ENCODE assay signal across 2 cellular contexts in genomic region chr1:8669608-8670335, GRCh38.
TF ChIP-seq lines count a peak whose summit lies in the region.

No MANE protein-coding gene starts in this region.

TF ChIP-seq in HEK293T, 16 proteins besides CTCF, POLR2A, EP300 and RAD21 (continued from another document):
- TF ChIP-seq PKNOX1 (IDR thresholded peaks at IDR 0.05) = peak; percentile 48; the same call in 1 of the 2 replicates

TF ChIP-seq in GM12878, 131 proteins besides CTCF, POLR2A, EP300 and RAD21 (continued from another document):
- no peak for TF ChIP-seq SIN3A (IDR thresholded peaks at IDR 0.05; ENCODE audit: low read depth, low read length)
- TF ChIP-seq GATAD2B (conservative IDR thresholded peaks at IDR 0.05; ENCODE audit: low read depth) = no peak
- TF ChIP-seq PKNOX1 (IDR thresholded peaks at IDR 0.05) = peak; percentile 62
- TF ChIP-seq MEF2A (IDR thresholded peaks at IDR 0.05; ENCODE audit: insufficient read depth, low read depth, low read length) = 0 out of 2 replicates have a peak, but pooled peaks have one; percentile 4
- TF ChIP-seq BMI1 (IDR thresholded peaks at IDR 0.05; ENCODE audit: borderline replicate concordance) = no peak
- no peak for TF ChIP-seq LARP7 (IDR thresholded peaks at IDR 0.05)
- TF ChIP-seq E4F1 (IDR thresholded peaks at IDR 0.05; ENCODE audit: borderline replicate concordance, partially characterized antibody) = no peak
- peak; percentile 41; the same call in 1 of the 2 replicates for TF ChIP-seq ATF2 (IDR thresholded peaks at IDR 0.05; ENCODE audit: low read length)
- 0 out of 2 replicates have a peak, but pooled peaks have one; percentile 37 for TF ChIP-seq NFIC (IDR thresholded peaks at IDR 0.05; ENCODE audit: low read depth, low read length)
- no peak for TF ChIP-seq SKIL (IDR thresholded peaks at IDR 0.05; ENCODE audit: low read depth, poor library complexity, severe bottlenecking)
- TF ChIP-seq CHD4 (IDR thresholded peaks at IDR 0.05) = no peak
- TF ChIP-seq RUNX3 (IDR thresholded peaks at IDR 0.05; ENCODE audit: low read length) = peak; percentile 9; the same call in 1 of the 2 replicates
- TF ChIP-seq FOXM1 (IDR thresholded peaks at IDR 0.05; ENCODE audit: low read depth, low read length) = peak; percentile 20; the same call in 1 of the 2 replicates
- no peak for TF ChIP-seq SMAD1 (IDR thresholded peaks at IDR 0.05; ENCODE audit: low read depth, partially characterized antibody)
- TF ChIP-seq ZNF24 (IDR thresholded peaks at IDR 0.05) = no peak
- TF ChIP-seq SPI1 (IDR thresholded peaks at IDR 0.05; ENCODE audit: borderline replicate concordance, insufficient read depth, low read depth, low read length) = peak; percentile 29; the same call in 1 of the 2 replicates
- no peak for TF ChIP-seq MYB (IDR thresholded peaks at IDR 0.05; ENCODE audit: borderline replicate concordance, low read depth, low read length)
- TF ChIP-seq SRF (IDR thresholded peaks at IDR 0.05; ENCODE audit: low read depth in 2 of 2, low read length in 2 of 2) = no peak
- TF ChIP-seq PBX3 (IDR thresholded peaks at IDR 0.05; ENCODE audit: insufficient replicate concordance, low read depth, low read length) = no peak
